8 cellular contexts compared by ENCODE assay signal in the genomic region with DNA sequence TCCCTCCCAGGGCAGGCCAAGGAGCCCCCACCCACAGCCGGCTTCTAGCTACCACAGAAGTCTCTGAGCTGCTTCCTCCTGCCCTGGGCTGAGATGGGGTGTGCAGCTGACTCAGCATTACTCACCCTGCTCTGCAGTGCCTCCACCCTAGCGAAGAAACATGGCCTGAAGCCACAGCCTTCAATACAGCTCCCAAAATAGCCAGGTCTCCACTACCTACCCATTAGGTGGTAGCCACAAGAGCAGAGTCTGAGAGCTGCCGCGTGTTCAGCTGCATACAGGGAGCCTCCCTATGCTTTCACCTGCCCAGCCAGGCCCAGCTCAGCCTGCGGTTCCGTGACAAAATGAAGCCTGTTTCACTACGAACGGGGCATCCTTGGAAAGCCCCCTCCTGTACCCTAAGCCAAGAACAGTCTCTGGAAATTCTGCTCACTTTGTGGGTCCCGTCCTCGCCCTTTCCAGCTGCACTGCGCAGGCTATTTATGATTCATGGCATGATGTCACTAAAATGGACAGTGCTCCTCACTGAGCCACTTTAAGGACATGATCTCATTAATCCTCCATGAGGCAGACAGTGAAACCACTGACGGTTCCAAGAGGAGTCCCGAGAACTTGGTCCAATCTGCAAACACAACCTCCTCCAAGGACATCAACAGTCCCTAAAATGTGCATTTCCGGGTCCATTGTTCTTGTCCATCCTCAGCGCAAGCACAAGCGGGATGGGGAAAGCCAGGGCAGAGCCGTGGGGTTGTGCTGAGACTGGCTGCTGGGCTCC. TPM values are rescaled to one million over a fixed set of nuclear protein-coding genes. Genes with fewer than 3 reads are reported as not detected.
A peak's percentile ranks its signal among the peaks of the same experiment; 100 is the strongest.
DNase-seq lines count a peak whose midpoint lies in the region; ATAC-seq and TF ChIP-seq lines count a peak whose summit lies in the region.

No MANE protein-coding gene starts in this region.

- H3K9me3 Mint-ChIP-seq in activated naive CD8-positive, alpha-beta T cell treated with anti-CD3 and anti-CD28 coated beads for 36 hours = no peaks in the 10 kb centered on the region

- peak overlapping the region; percentile 9 for H3K4me3 Mint-ChIP-seq in activated naive CD8-positive, alpha-beta T cell treated with anti-CD3 and anti-CD28 coated beads for 36 hours

- H3K4me3 ChIP-seq in heart right ventricle (no peak overlapping the region), spleen (peak overlapping the region in 1 of 8 donors; percentile 18)

- peak; percentile 82 for DNase-seq in activated naive CD8-positive, alpha-beta T cell treated with anti-CD3 and anti-CD28 coated beads for 36 hours
- DNase-seq in heart right ventricle (peak; percentile 63 to 74), spleen (peak; percentile 90), NCI-H69 (lab: John Stamatoyannopoulos, UW) (no peak), NCI-H1092 treated with DMSO at 0.1 percent for 48 hours (lab: John Stamatoyannopoulos, UW) (no peak)

- peaks cover 68% of the 10 kb centered on the region for H3K36me3 Mint-ChIP-seq in activated naive CD8-positive, alpha-beta T cell treated with anti-CD3 and anti-CD28 coated beads for 36 hours

- H3K27ac ChIP-seq in heart right ventricle (peak overlapping the region; percentile 75 to 94 (median 84)), spleen (peak overlapping the region; percentile 10 to 83 (median 62))

- 29 to 31% methylated on average over 17 of the region's 17 CpGs for WGBS in heart right ventricle, 2 donors
- WGBS in spleen, 5 donors = 46 to 54% (median 50%) methylated on average over 12 to 17 of the region's 17 CpGs

- ATAC-seq in GM18505 (IDR thresholded peaks at IDR 0.05; ENCODE audit: unreplicated experiment) = peak; percentile 85
- ATAC-seq in HG02943 (IDR thresholded peaks at IDR 0.05; ENCODE audit: low read depth, unreplicated experiment) = peak; percentile 75
- ATAC-seq in SK-N-SH treated with all-trans-retinoic acid at 6 μM for 48 hours = peak; percentile 82
- ATAC-seq in heart right ventricle = peak; percentile 52 to 76 (median 68)

- TF ChIP-seq CTCF in heart right ventricle (IDR thresholded peaks at IDR 0.05) (no peak), spleen (IDR thresholded peaks at IDR 0.05 in 8 of 11, conservative IDR thresholded peaks at IDR 0.05 in 3 of 11) (no peak)

- H3K4me1 ChIP-seq in heart right ventricle = peaks cover 60 to 99% (median 92%) of the 10 kb centered on the region in 9 donors
- H3K4me1 ChIP-seq in spleen = peaks cover 47 to 100% (median 90%) of the 10 kb centered on the region in 6 donors

- H3K27ac Mint-ChIP-seq in activated naive CD8-positive, alpha-beta T cell treated with anti-CD3 and anti-CD28 coated beads for 36 hours = peak overlapping the region; percentile 91

- H3K4me1 Mint-ChIP-seq in activated naive CD8-positive, alpha-beta T cell treated with anti-CD3 and anti-CD28 coated beads for 36 hours = peaks cover 91% of the 10 kb centered on the region

- TF ChIP-seq POLR2A in GM18505 (IDR thresholded peaks at IDR 0.05; ENCODE audit: borderline replicate concordance, extremely low read depth, insufficient read depth, insufficient read length) (no peak), spleen (IDR thresholded peaks at IDR 0.05) (no peak)

- no peaks in the 10 kb centered on the region for H3K9me3 ChIP-seq in heart right ventricle
- no peaks in the 10 kb centered on the region for H3K9me3 ChIP-seq in spleen

- intact Hi-C loops in heart right ventricle (cut with DNase I) (no loop called here), spleen (cut with DNase I; ENCODE audit: low total_unique reads) (no loop called here)

- H3K27me3 ChIP-seq in heart right ventricle (no peaks in the 10 kb centered on the region), spleen (replicated peaks in 1 of 7) (no peaks in the 10 kb centered on the region)

- no peaks in the 10 kb centered on the region for H3K27me3 Mint-ChIP-seq in activated naive CD8-positive, alpha-beta T cell treated with anti-CD3 and anti-CD28 coated beads for 36 hours

- H3K36me3 ChIP-seq in heart right ventricle (peaks cover 0 to 100% (median 32%) of the 10 kb centered on the region in 9 donors), spleen (peaks cover 2 to 100% (median 86%) of the 10 kb centered on the region in 6 donors)

TF ChIP-seq in SK-N-SH treated with all-trans-retinoic acid at 6 μM for 48 hours, 23 proteins besides CTCF, POLR2A, EP300 and RAD21:
- TF ChIP-seq RARB (CRISPR knock-in tag; IDR thresholded peaks at IDR 0.05) = no peak
- TF ChIP-seq CSDC2 (CRISPR knock-in tag; IDR thresholded peaks at IDR 0.05) = no peak
- TF ChIP-seq, protein P1, sequence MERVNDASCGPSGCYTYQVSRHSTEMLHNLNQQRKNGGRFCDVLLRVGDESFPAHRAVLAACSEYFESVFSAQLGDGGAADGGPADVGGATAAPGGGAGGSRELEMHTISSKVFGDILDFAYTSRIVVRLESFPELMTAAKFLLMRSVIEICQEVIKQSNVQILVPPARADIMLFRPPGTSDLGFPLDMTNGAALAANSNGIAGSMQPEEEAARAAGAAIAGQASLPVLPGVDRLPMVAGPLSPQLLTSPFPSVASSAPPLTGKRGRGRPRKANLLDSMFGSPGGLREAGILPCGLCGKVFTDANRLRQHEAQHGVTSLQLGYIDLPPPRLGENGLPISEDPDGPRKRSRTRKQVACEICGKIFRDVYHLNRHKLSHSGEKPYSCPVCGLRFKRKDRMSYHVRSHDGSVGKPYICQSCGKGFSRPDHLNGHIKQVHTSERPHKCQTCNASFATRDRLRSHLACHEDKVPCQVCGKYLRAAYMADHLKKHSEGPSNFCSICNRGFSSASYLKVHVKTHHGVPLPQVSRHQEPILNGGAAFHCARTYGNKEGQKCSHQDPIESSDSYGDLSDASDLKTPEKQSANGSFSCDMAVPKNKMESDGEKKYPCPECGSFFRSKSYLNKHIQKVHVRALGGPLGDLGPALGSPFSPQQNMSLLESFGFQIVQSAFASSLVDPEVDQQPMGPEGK (CRISPR knock-in tag; IDR thresholded peaks at IDR 0.05; ENCODE audit: borderline replicate concordance) = no peak
- no peak for TF ChIP-seq ZNF8 (CRISPR knock-in tag; IDR thresholded peaks at IDR 0.05)
- TF ChIP-seq, protein P2, sequence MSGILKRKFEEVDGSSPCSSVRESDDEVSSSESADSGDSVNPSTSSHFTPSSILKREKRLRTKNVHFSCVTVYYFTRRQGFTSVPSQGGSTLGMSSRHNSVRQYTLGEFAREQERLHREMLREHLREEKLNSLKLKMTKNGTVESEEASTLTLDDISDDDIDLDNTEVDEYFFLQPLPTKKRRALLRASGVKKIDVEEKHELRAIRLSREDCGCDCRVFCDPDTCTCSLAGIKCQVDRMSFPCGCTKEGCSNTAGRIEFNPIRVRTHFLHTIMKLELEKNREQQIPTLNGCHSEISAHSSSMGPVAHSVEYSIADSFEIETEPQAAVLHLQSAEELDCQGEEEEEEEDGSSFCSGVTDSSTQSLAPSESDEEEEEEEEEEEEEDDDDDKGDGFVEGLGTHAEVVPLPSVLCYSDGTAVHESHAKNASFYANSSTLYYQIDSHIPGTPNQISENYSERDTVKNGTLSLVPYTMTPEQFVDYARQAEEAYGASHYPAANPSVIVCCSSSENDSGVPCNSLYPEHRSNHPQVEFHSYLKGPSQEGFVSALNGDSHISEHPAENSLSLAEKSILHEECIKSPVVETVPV (CRISPR knock-in tag; IDR thresholded peaks at IDR 0.05) = no peak
- no peak for TF ChIP-seq PPARA (CRISPR knock-in tag; IDR thresholded peaks at IDR 0.05; ENCODE audit: borderline replicate concordance)
- TF ChIP-seq ZFP3 (CRISPR knock-in tag; IDR thresholded peaks at IDR 0.05) = no peak
- TF ChIP-seq ZNF565 (CRISPR knock-in tag; conservative IDR thresholded peaks at IDR 0.05; ENCODE audit: low read depth) = no peak
- no peak for TF ChIP-seq GLIS3 (CRISPR knock-in tag; IDR thresholded peaks at IDR 0.05)
- TF ChIP-seq CREB5 (CRISPR knock-in tag; IDR thresholded peaks at IDR 0.05; ENCODE audit: low read depth) = no peak
- TF ChIP-seq SNAI2 (CRISPR knock-in tag; IDR thresholded peaks at IDR 0.05) = no peak
- TF ChIP-seq OSR1 (CRISPR knock-in tag; IDR thresholded peaks at IDR 0.05) = no peak

RNA-seq across cellular contexts. Expression of gene WDR1, which starts 20.2 kb away (rescaled TPM):
- 100 to 1,000 TPM; 372 to 385 TPM for total RNA-seq in activated naive CD8-positive, alpha-beta T cell treated with anti-CD3 and anti-CD28 coated beads for 36 hours
- total RNA-seq in heart right ventricle (100 to 1,000 TPM; 155 to 302 (median 177) TPM), spleen (100 to 1,000 TPM; 124 to 377 (median 192) TPM)
- polyA plus RNA-seq in heart right ventricle (100 to 1,000 TPM in 1 of 2 donors, 10 to 100 TPM in 1; 51.9 to 266 TPM), spleen (100 to 1,000 TPM in 1 of 3 donors, 10 to 100 TPM in 2; 56.6 to 105 (median 84.0) TPM)

Comparison
In these comparisons a context has a peak if more than half of its experiments do, and no peak if none do; other contexts are left out.
1. DNase-seq: peak in activated naive CD8-positive, alpha-beta T cell treated with anti-CD3 and anti-CD28 coated beads for 36 hours (single experiment), heart right ventricle (2 of 2) and spleen (single experiment); none in NCI-H69 (single experiment) and NCI-H1092 treated with DMSO at 0.1 percent for 48 hours (single experiment).
2. Peak in every context shown above with its lines, with median percentiles within 50 percentile points of each other: ATAC-seq.